9 cellular contexts compared by ENCODE assay signal in genomic region chrX:119118780-119119395, GRCh38. TPM values are rescaled to one million over a fixed set of nuclear protein-coding genes. Genes with fewer than 3 reads are reported as not detected.
DNase-seq lines count a peak whose midpoint lies in the region; ATAC-seq and TF ChIP-seq lines count a peak whose summit lies in the region.
"Had no signal": no experiment of that assay in that cellular context is flagged by ENCODE, and none has a peak within 500 bp of the region (broad histone marks: within the 10 kb centered on the region; RNA-seq: fewer than 3 reads in every experiment).

No MANE protein-coding gene starts in this region.

- H3K27ac ChIP-seq in coronary artery = no peak overlapping the region
- no peak overlapping the region for H3K27ac ChIP-seq in lung (ENCODE audit: low read depth in 1 of 2, low read length in 1 of 2)

- H3K9me3 ChIP-seq in MG63 (no peaks in the 10 kb centered on the region), lung (ENCODE audit: control insufficient read depth in 2 of 2, insufficient read depth in 1 of 2, low read length in 1 of 2) (no peaks in the 10 kb centered on the region)

- DNase-seq in GM04504 (ENCODE audit: low read depth) (peak; percentile 9), MG63 (peak; percentile 28), coronary artery (ENCODE audit: low spot score) (no peak), lung (ENCODE audit: low spot score) (no peak), posterior vena cava (ENCODE audit: low spot score) (no peak)
- DNase-seq in stimulated activated CD8-positive, alpha-beta memory T cell treated with anti-CD3 and anti-CD28 coated beads, Interleukin-4, amount 100 ng/mL, for 24 hours (ENCODE audit: low read depth) = peak; percentile 28

- ATAC-seq in GM21717 (IDR thresholded peaks at IDR 0.05; ENCODE audit: unreplicated experiment) (peak; percentile 83), lung (ENCODE audit: insufficient read depth, low FRiP score) (no peak)
- peak; percentile 71 to 73 for ATAC-seq in activated CD4-positive, CD25-positive, alpha-beta regulatory T cell treated with anti-CD3 and anti-CD28 coated beads, Interleukin-2, amount 50 U/mL, for 24 hours

- no peaks in the 10 kb centered on the region for H3K4me1 ChIP-seq in lung (ENCODE audit: control insufficient read depth in 2 of 2, insufficient read depth in 2 of 2, low read length in 2 of 2)

- H3K27me3 ChIP-seq in MG63 (no peaks in the 10 kb centered on the region), lung (ENCODE audit: control insufficient read depth, insufficient read depth) (no peaks in the 10 kb centered on the region)

- TF ChIP-seq CTCF in coronary artery (IDR thresholded peaks at IDR 0.05) (peak; percentile 55), lung (IDR thresholded peaks at IDR 0.05; ENCODE audit: control extremely low read depth, extremely low read depth) (peak; percentile 53)

- 10 to 15% methylated on average over 6 of the region's 6 CpGs for WGBS in lung, 2 donors

- H3K36me3 ChIP-seq in MG63 = no peaks in the 10 kb centered on the region
- H3K36me3 ChIP-seq in lung (ENCODE audit: control insufficient read depth in 2 of 2, insufficient read depth in 2 of 2, low read length in 2 of 2) = no peaks in the 10 kb centered on the region

- H3K4me3 ChIP-seq in MG63 (no peak overlapping the region), coronary artery (no peak overlapping the region), lung (no peak overlapping the region)

- intact Hi-C loops in posterior vena cava (cut with DNase I) = no loop called here

RNA-seq across cellular contexts. Expression of gene KIAA1210, which starts 8.7 kb away (rescaled TPM):
- not detected in 2 replicates for total RNA-seq in MG63 (2014; rRNA removed; shearing (Covaris generic); ENCODE audit: low replicate concordance)
- total RNA-seq in lung = under 1 TPM in 1 of 2 donors, not detected in 1; 0.20 TPM
- not detected for polyA plus RNA-seq in lung
- total RNA-seq in posterior vena cava = not detected

RNA-seq across cellular contexts. Expression of gene CT47C1, which starts 46.1 kb away (rescaled TPM):
- not detected in 2 replicates for total RNA-seq in MG63 (2014; rRNA removed; shearing (Covaris generic); ENCODE audit: low replicate concordance)
- total RNA-seq in lung (not detected), posterior vena cava (not detected)
- not detected for polyA plus RNA-seq in lung
- total RNA-seq: frontal cortex had no signal

Comparison
In these comparisons a context has a peak if more than half of its experiments do, and no peak if none do; other contexts are left out.
1. DNase-seq: peak in GM04504 (single experiment), MG63 (single experiment) and stimulated activated CD8-positive, alpha-beta memory T cell treated with anti-CD3 and anti-CD28 coated beads, Interleukin-4, amount 100 ng/mL, for 24 hours (single experiment); none in coronary artery (single experiment), lung (single experiment) and posterior vena cava (single experiment).